14 cellular contexts compared by ENCODE assay signal in the genomic region with DNA sequence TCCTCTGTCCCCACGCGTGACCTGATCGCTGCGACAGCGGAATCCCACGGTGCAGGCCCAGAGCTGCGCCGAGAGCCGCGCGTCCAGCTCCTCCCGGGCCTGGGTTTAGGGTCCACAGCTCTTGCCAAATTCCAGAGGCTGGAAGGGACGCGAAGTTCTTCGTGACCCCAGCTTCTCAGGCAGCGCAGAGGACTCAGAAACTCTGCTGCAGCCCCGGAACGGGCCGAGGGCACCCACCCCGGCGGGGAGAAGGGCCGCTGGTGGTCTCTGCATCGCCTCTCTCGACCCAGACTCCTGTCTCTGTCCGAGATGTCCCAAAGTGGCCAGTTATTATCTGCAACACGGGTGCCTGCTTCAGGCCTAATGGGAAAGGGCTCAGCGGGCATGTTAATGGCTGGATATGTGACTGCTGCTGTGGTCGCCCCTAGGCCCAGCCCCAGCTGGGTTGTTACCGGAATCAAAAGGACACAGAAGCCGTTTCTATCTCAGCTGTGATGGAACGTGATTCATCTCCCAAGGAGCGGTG.
DNase-seq lines count a peak whose midpoint lies in the region; ATAC-seq and TF ChIP-seq lines count a peak whose summit lies in the region.
"Had no signal": no experiment of that assay in that cellular context is flagged by ENCODE, and none has a peak within 500 bp of the region (broad histone marks: within the 10 kb centered on the region; RNA-seq: fewer than 3 reads in every experiment).

No MANE protein-coding gene starts in this region.

- peaks cover 22% of the 10 kb centered on the region for H3K27me3 Mint-ChIP-seq in activated T-helper 17 cell treated with anti-CD3 and anti-CD28 coated beads, Interleukin-2, amount 50 U/mL, for 72 hours
- H3K27me3 Mint-ChIP-seq in stimulated activated naive CD8-positive, alpha-beta T cell treated with anti-CD3 and anti-CD28 coated beads, Interleukin-15, amount 100 ng/mL, for 72 hours = peaks cover 66% of the 10 kb centered on the region

- H2AFZ ChIP-seq in PC-3 (ENCODE audit: low read length) = no peak overlapping the region

- H4K20me1 ChIP-seq in PC-3 (ENCODE audit: low read length) = no peaks in the 10 kb centered on the region

- no peaks in the 10 kb centered on the region for H3F3A ChIP-seq in PC-3 (ENCODE audit: low read length, unreplicated experiment)

- no peak for ATAC-seq in activated T-helper 17 cell treated with anti-CD3 and anti-CD28 coated beads, Interleukin-2, amount 50 U/mL, for 72 hours (replicated peaks)
- no peak for ATAC-seq in stimulated activated naive CD8-positive, alpha-beta T cell treated with anti-CD3 and anti-CD28 coated beads, Interleukin-15, amount 100 ng/mL, for 72 hours
- no peak for ATAC-seq in HG03442 (IDR thresholded peaks at IDR 0.05; ENCODE audit: unreplicated experiment)
- no peak for ATAC-seq in PC-3
- ATAC-seq: HCT116 had no signal

- no peak for TF ChIP-seq CTCF in cardiac muscle cell (IDR thresholded peaks at IDR 0.05; ENCODE audit: low read depth, low read length)
- TF ChIP-seq CTCF in right atrium auricular region (IDR thresholded peaks at IDR 0.05) = no peak
- TF ChIP-seq CTCF in PC-3 (conservative IDR thresholded peaks at IDR 0.05; ENCODE audit: low read depth, low read length) = no peak

- H3K9me2 ChIP-seq in PC-3 (replicated peaks; ENCODE audit: low read length) = no peaks in the 10 kb centered on the region

- POLR2A ChIA-PET in PC-3 (lab: Charles Lee; ENCODE audit: unreplicated experiment) = no interaction called here

- H3K4me2 ChIP-seq in PC-3 (ENCODE audit: low read length) = no peak overlapping the region

- H3K9me3 ChIP-seq in cardiac muscle cell (ENCODE audit: low read depth) (no peaks in the 10 kb centered on the region), right atrium auricular region (no peaks in the 10 kb centered on the region), iPS-18c (ENCODE audit: control insufficient read depth, insufficient read depth, low read length) (no peaks in the 10 kb centered on the region), PC-3 (ENCODE audit: low read length) (no peaks in the 10 kb centered on the region)

- H3K4me3 Mint-ChIP-seq in activated T-helper 17 cell treated with anti-CD3 and anti-CD28 coated beads, Interleukin-2, amount 50 U/mL, for 72 hours = peak overlapping the region; percentile 32
- peak overlapping the region; percentile 73 to 74 for H3K4me3 Mint-ChIP-seq in stimulated activated naive CD8-positive, alpha-beta T cell treated with anti-CD3 and anti-CD28 coated beads, Interleukin-15, amount 100 ng/mL, for 72 hours
- H3K4me3 Mint-ChIP-seq: activated CD4-positive, alpha-beta T cell treated with anti-CD3 and anti-CD28 coated beads, Interleukin-2, amount 10 ng/mL, durations not matched to agents 7 days and 5 days had no signal

- CTCF ChIA-PET in PC-3 (lab: Charles Lee) = no interaction called here

- peaks cover 30% of the 10 kb centered on the region for H3K27me3 ChIP-seq in cardiac muscle cell
- H3K27me3 ChIP-seq in right atrium auricular region = peaks cover 0 to 9% of the 10 kb centered on the region in 2 donors
- H3K27me3 ChIP-seq in PC-3 (ENCODE audit: low read length) = no peaks in the 10 kb centered on the region

- H3K4me1 ChIP-seq in cardiac muscle cell (ENCODE audit: low read depth) (no peaks in the 10 kb centered on the region), right atrium auricular region (peaks cover 0 to 7% of the 10 kb centered on the region in 2 donors), PC-3 (ENCODE audit: insufficient read depth, low read length) (no peaks in the 10 kb centered on the region)

- DNase-seq in cardiac muscle cell (ENCODE audit: low read depth in 1 of 2, low spot score in 1 of 2) = no peak
- no peak for DNase-seq in right atrium auricular region (ENCODE audit: low spot score)
- no peak for DNase-seq in stimulated activated naive CD8-positive, alpha-beta T cell treated with anti-CD3 and anti-CD28 coated beads, Interleukin-15, amount 100 ng/mL, for 72 hours
- DNase-seq in PC-3 = no peak
- no peak for DNase-seq in Kasumi-1 (lab: John Stamatoyannopoulos, UW)
- DNase-seq: activated CD4-positive, alpha-beta T cell treated with anti-CD3 and anti-CD28 coated beads, Interleukin-2, amount 10 ng/mL, durations not matched to agents 7 days and 5 days; central memory CD4-positive, alpha-beta T cell; NCI-H1930; small intestine had no signal

- no TSS peak for BruUV-seq in PC-3 (replicated peaks; lab: Mats Ljungman, UMichigan)

- H3K9ac ChIP-seq in PC-3 (ENCODE audit: low read length) = no peak overlapping the region

- no peaks in the 10 kb centered on the region for H3K36me3 ChIP-seq in cardiac muscle cell
- H3K36me3 ChIP-seq in right atrium auricular region = no peaks in the 10 kb centered on the region
- no peaks in the 10 kb centered on the region for H3K36me3 ChIP-seq in PC-3 (ENCODE audit: low read depth, low read length)

- H3K36me3 Mint-ChIP-seq in activated T-helper 17 cell treated with anti-CD3 and anti-CD28 coated beads, Interleukin-2, amount 50 U/mL, for 72 hours (ENCODE audit: low read depth) = no peaks in the 10 kb centered on the region

- H3K79me2 ChIP-seq in PC-3 (ENCODE audit: low read length) = no peaks in the 10 kb centered on the region

- peaks cover 3% of the 10 kb centered on the region for H3K9me3 Mint-ChIP-seq in activated T-helper 17 cell treated with anti-CD3 and anti-CD28 coated beads, Interleukin-2, amount 50 U/mL, for 72 hours
- peaks cover 7 to 11% of the 10 kb centered on the region in 2 donors for H3K9me3 Mint-ChIP-seq in stimulated activated naive CD8-positive, alpha-beta T cell treated with anti-CD3 and anti-CD28 coated beads, Interleukin-15, amount 100 ng/mL, for 72 hours

- H3K4me3 ChIP-seq in cardiac muscle cell (peak overlapping the region; percentile 26), right atrium auricular region (peak overlapping the region in 1 of 2 donors; percentile 31), iPS-18c (ENCODE audit: insufficient read depth, low read depth, low read length) (peak overlapping the region; percentile 55), PC-3 (ENCODE audit: low read length) (no peak overlapping the region)

- no peak overlapping the region for H3K27ac Mint-ChIP-seq in activated T-helper 17 cell treated with anti-CD3 and anti-CD28 coated beads, Interleukin-2, amount 50 U/mL, for 72 hours
- no peak overlapping the region for H3K27ac Mint-ChIP-seq in stimulated activated naive CD8-positive, alpha-beta T cell treated with anti-CD3 and anti-CD28 coated beads, Interleukin-15, amount 100 ng/mL, for 72 hours
- H3K27ac Mint-ChIP-seq: activated CD4-positive, alpha-beta T cell treated with anti-CD3 and anti-CD28 coated beads, Interleukin-2, amount 10 ng/mL, durations not matched to agents 7 days and 5 days had no signal

- no peak overlapping the region for H3K27ac ChIP-seq in cardiac muscle cell
- no peak overlapping the region for H3K27ac ChIP-seq in right atrium auricular region
- no peak overlapping the region for H3K27ac ChIP-seq in PC-3 (ENCODE audit: low read length)
- H3K27ac ChIP-seq: epithelial cell of prostate had no signal

- no peaks in the 10 kb centered on the region for H3K4me1 Mint-ChIP-seq in activated T-helper 17 cell treated with anti-CD3 and anti-CD28 coated beads, Interleukin-2, amount 50 U/mL, for 72 hours
- H3K4me1 Mint-ChIP-seq in stimulated activated naive CD8-positive, alpha-beta T cell treated with anti-CD3 and anti-CD28 coated beads, Interleukin-15, amount 100 ng/mL, for 72 hours = peaks cover 22% of the 10 kb centered on the region

- intact Hi-C loops in PC-3 (cut with micrococcal nuclease) = no loop called here
